ENCODE assay signal across 38 cellular contexts in the genomic region with DNA sequence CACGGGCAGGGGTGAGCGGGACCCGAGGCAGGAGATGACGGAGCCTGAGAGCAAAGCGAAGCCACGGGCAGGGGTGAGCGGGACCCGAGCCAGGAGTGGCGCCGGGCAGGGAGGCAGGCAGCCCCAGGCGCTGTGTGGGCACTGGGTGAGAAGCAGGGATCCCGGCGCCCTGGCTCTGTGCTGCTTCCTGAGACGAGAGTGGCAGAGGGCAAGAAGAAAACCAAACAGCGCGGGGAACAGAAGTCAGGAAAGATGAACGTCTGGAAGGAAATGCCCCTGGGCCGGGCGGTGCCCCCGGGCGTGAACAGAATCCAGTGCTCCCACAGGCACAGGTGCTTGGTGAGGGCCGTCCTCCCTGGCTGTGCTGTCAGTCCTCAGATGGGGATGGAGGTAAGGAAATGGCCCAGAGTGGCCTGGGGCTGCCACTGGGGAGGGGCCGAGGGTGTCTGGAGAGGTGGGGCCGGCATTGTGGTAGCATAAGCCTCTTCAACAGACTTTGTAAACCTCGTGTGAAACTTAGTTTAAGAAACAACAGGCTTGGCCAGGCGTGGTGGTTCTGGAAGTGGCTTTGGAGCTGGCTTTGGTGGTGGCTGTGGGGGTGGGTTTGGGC. TPM values are rescaled to one million over a fixed set of nuclear protein-coding genes. Genes with fewer than 3 reads are reported as not detected.
"Had no signal": no experiment of that assay in that cellular context is flagged by ENCODE, and none has a peak within 500 bp of the region (broad histone marks: within the 10 kb centered on the region; RNA-seq: fewer than 3 reads in every experiment).

No MANE protein-coding gene starts in this region.

- DNase-seq: activated CD4-positive, alpha-beta memory T cell treated with anti-CD3 and anti-CD28 coated beads for 36 hours; activated CD4-positive, alpha-beta T cell treated with anti-CD3 and anti-CD28 coated beads, Interleukin-2, amount 10 ng/mL, durations not matched to agents 24 days and 14 days; activated CD4-positive, CD25-positive, alpha-beta regulatory T cell treated with anti-CD3 and anti-CD28 coated beads, Interleukin-2, amount 50 U/mL, for 72 hours; activated CD8-positive, alpha-beta memory T cell treated with anti-CD3 and anti-CD28 coated beads, Interleukin-2, amount 50 U/mL, for 4 hours; activated effector memory CD4-positive, alpha-beta T cell treated with anti-CD3 and anti-CD28 coated beads, Interleukin-2, amount 50 U/mL, for 16 hours; activated T-cell treated with anti-CD3 and anti-CD28 coated beads, Interleukin-2, amount 50 U/mL, for 1 hour; colonic mucosa; effector CD8-positive, alpha-beta T cell; esophagus squamous epithelium; foreskin melanocyte; heart right ventricle; kidney glomerular epithelial cell; mesendoderm; natural killer cell; occipital lobe; stimulated activated CD4-positive, alpha-beta T cell treated with anti-CD3 and anti-CD28 coated beads, Interleukin-1b, Interleukin-23, amount 100 ng/mL, for 48 hours; stimulated activated CD4-positive, alpha-beta T cell treated with anti-CD3 and anti-CD28 coated beads, Interleukin-4, amount 100 ng/mL, for 4 hours; stimulated activated CD8-positive, alpha-beta memory T cell treated with anti-CD3 and anti-CD28 coated beads, Interleukin-4, amount 100 ng/mL, for 48 hours; stimulated activated naive CD4-positive, alpha-beta T cell treated with Interleukin-2 at 50 U/mL for 16 hours; testis; transverse colon; uterus had no signal

- H3K9me3 Mint-ChIP-seq: activated CD4-positive, alpha-beta memory T cell treated with anti-CD3 and anti-CD28 coated beads for 36 hours; activated CD4-positive, alpha-beta T cell treated with anti-CD3 and anti-CD28 coated beads, Interleukin-2, amount 10 ng/mL, durations not matched to agents 24 days and 14 days; activated naive CD4-positive, alpha-beta T cell treated with anti-CD3 and anti-CD28 coated beads, Interleukin-2, amount 50 U/mL, for 72 hours; activated T-helper 1 cell treated with anti-CD3 and anti-CD28 coated beads, Interleukin-12 subunit alpha, Interleukin-12 subunit beta, Interleukin-2, Interleukin-4 antibody, amounts not matched to agents 30 ng/mL and 10 ng/mL and 1 ng/mL, durations not matched to agents 14 hours and 24 hours and 36 hours; natural killer cell had no signal

- ATAC-seq: activated naive CD4-positive, alpha-beta T cell treated with anti-CD3 and anti-CD28 coated beads, Interleukin-2, amount 50 U/mL, for 72 hours; heart right ventricle; left lobe of liver; natural killer cell; psoas muscle had no signal

- H3K27ac ChIP-seq: colonic mucosa, epithelial cell of prostate, esophagus squamous epithelium, heart right ventricle, neural progenitor cell, parathyroid adenoma, psoas muscle, testis, transverse colon, uterus, VCaP had no signal

- H3K27ac Mint-ChIP-seq: activated CD4-positive, alpha-beta memory T cell treated with anti-CD3 and anti-CD28 coated beads for 36 hours; activated CD4-positive, alpha-beta T cell treated with anti-CD3 and anti-CD28 coated beads, Interleukin-2, amount 10 ng/mL, durations not matched to agents 24 days and 14 days; activated naive CD4-positive, alpha-beta T cell treated with anti-CD3 and anti-CD28 coated beads, Interleukin-2, amount 50 U/mL, for 72 hours; activated T-helper 1 cell treated with anti-CD3 and anti-CD28 coated beads, Interleukin-12 subunit alpha, Interleukin-12 subunit beta, Interleukin-2, Interleukin-4 antibody, amounts not matched to agents 30 ng/mL and 10 ng/mL and 1 ng/mL, durations not matched to agents 14 hours and 24 hours and 36 hours had no signal

- H3K4me3 Mint-ChIP-seq: activated CD4-positive, alpha-beta memory T cell treated with anti-CD3 and anti-CD28 coated beads for 36 hours; activated CD4-positive, alpha-beta T cell treated with anti-CD3 and anti-CD28 coated beads, Interleukin-2, amount 10 ng/mL, durations not matched to agents 24 days and 14 days; activated T-helper 1 cell treated with anti-CD3 and anti-CD28 coated beads, Interleukin-12 subunit alpha, Interleukin-12 subunit beta, Interleukin-2, Interleukin-4 antibody, amounts not matched to agents 30 ng/mL and 10 ng/mL and 1 ng/mL, durations not matched to agents 14 hours and 24 hours and 36 hours; natural killer cell; neural progenitor cell had no signal

- H3K27me3 Mint-ChIP-seq: activated CD4-positive, alpha-beta memory T cell treated with anti-CD3 and anti-CD28 coated beads for 36 hours; activated CD4-positive, alpha-beta T cell treated with anti-CD3 and anti-CD28 coated beads, Interleukin-2, amount 10 ng/mL, durations not matched to agents 24 days and 14 days had no signal

- H3K36me3 Mint-ChIP-seq: natural killer cell had no signal

RNA-seq across cellular contexts. Expression of gene NOTUM, which starts 26.3 kb away (rescaled TPM):
- total RNA-seq: bronchial epithelial cell, glomerular endothelial cell, mononuclear cell, natural killer cell, transverse colon had no signal

RNA-seq across cellular contexts. Expression of gene MYADML2, which starts 40.2 kb away (rescaled TPM):
- total RNA-seq: activated CD4-positive, alpha-beta memory T cell treated with anti-CD3 and anti-CD28 coated beads for 36 hours; activated CD4-positive, alpha-beta T cell treated with anti-CD3 and anti-CD28 coated beads, Interleukin-2, amount 10 ng/mL, durations not matched to agents 24 days and 14 days; activated CD8-positive, alpha-beta memory T cell treated with anti-CD3 and anti-CD28 coated beads for 36 hours; activated naive CD4-positive, alpha-beta T cell treated with anti-CD3 and anti-CD28 coated beads, Interleukin-2, amount 50 U/mL, for 72 hours; bronchial epithelial cell; dermis microvascular lymphatic vessel endothelial cell; esophagus squamous epithelium; glomerular endothelial cell; left lobe of liver; lung; mononuclear cell; natural killer cell; smooth muscle cell; T-helper 1 cell treated with Interleukin-12 subunit alpha and Interleukin-12 subunit beta and Interleukin-4 antibody, amounts not matched to agents 30 ng/mL and 1 ng/mL, for 36 hours; transverse colon; uterus had no signal
